35 cellular contexts compared by ENCODE assay signal in the genomic region with DNA sequence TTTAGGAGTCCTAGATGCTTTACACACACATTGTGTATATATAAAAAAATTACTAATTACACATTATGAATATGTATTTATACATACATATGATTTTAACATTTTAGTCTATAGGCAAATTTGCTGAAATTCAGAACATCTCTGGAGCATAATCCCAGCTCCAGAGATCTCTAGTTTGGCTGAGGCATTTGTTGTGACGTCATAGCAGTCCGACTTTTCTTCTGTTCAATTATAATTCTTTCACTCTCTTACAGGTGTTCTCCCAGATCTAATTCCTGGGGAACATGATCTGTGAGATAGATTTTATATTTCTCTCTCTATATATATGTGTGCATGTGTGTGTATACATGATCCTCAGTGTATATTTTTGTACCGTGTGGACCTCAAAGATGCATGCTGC.
"Had no signal": no experiment of that assay in that cellular context is flagged by ENCODE, and none has a peak within 500 bp of the region (broad histone marks: within the 10 kb centered on the region; RNA-seq: fewer than 3 reads in every experiment).

No MANE protein-coding gene starts in this region.

- H3K4me3 ChIP-seq: MG63 had no signal

- DNase-seq: Karpas-422, Kasumi-1, MG63, MM.1S, MV-4-11, NCI-H1048, NCI-H1092, NCI-H1092 treated with DMSO at 0.1 percent for 48 hours, NCI-H1105, NCI-H1105 treated with DMSO at 0.1 percent for 48 hours, NCI-H1417, NCI-H1417 treated with DMSO at 0.1 percent for 48 hours, NCI-H1436, NCI-H1436 treated with DMSO at 0.1 percent for 48 hours, NCI-H146, NCI-H1694, NCI-H1694 treated with DMSO at 0.1 percent for 48 hours, NCI-H187, NCI-H187 treated with DMSO at 0.1 percent for 48 hours, NCI-H1930, NCI-H2029, NCI-H2029 treated with DMSO at 0.1 percent for 48 hours, NCI-H2081, NCI-H2081 treated with DMSO at 0.1 percent for 48 hours, NCI-H2107, NCI-H2171, NCI-H2171 treated with DMSO at 0.1 percent for 48 hours, NCI-H2227 treated with DMSO at 0.1 percent for 48 hours, NCI-H226, NCI-H345, NCI-H446, NCI-H446 treated with DMSO at 0.1 percent for 48 hours, NCI-H510A, NCI-H510A treated with DMSO at 0.1 percent for 48 hours, NCI-H524 had no signal

- H3K27me3 ChIP-seq: MG63 had no signal

- H3K36me3 ChIP-seq: MG63 had no signal

- H3K9me3 ChIP-seq: MG63 had no signal
